Comparison of ENCODE assay signal across 8 cellular contexts in genomic region chr2:158968396-158969161, GRCh38. TPM values are rescaled to one million over a fixed set of nuclear protein-coding genes. Genes with fewer than 3 reads are reported as not detected.
DNase-seq lines count a peak whose midpoint lies in the region; ATAC-seq, FAIRE-seq and TF ChIP-seq lines count a peak whose summit lies in the region.

TSS of gene TANC1 (plus strand) at chr2:158968640. CDS start at chr2:159065911, 97,271 bp downstream.

- peak within 1 kb of the TSS; percentile 94 for H3K4me2 ChIP-seq in endothelial cell of umbilical vein (ENCODE audit: insufficient read depth, low read length)

- H2AFZ ChIP-seq in endothelial cell of umbilical vein (ENCODE audit: low read depth, low read length): peak within 1 kb of the TSS; percentile 51

- H3K4me1 Mint-ChIP-seq in activated CD8-positive, alpha-beta memory T cell treated with anti-CD3 and anti-CD28 coated beads, Interleukin-2, amount 10 ng/mL, durations not matched to agents 7 days and 5 days: peaks cover 16% of the 10 kb centered on the region

- H3K36me3 Mint-ChIP-seq in activated CD8-positive, alpha-beta memory T cell treated with anti-CD3 and anti-CD28 coated beads, Interleukin-2, amount 10 ng/mL, durations not matched to agents 7 days and 5 days: no peaks in the 10 kb centered on the region

- H3K79me2 ChIP-seq in endothelial cell of umbilical vein (ENCODE audit: control insufficient read depth, insufficient read depth, low read length): peaks cover 50% of the 10 kb centered on the region

- CTCF ChIA-PET in activated CD8-positive, alpha-beta memory T cell treated with anti-CD3 and anti-CD28 coated beads, Interleukin-2, amount 10 ng/mL, durations not matched to agents 7 days and 5 days (lab: Charles Lee): no interaction called here
- CTCF ChIA-PET in endothelial cell of umbilical vein (lab: Charles Lee): interaction anchor here (0.8 to 3.8 kb wide), 9 partner anchors 8 to 200 kb away, joined by 3 to 40 read pairs (median 5); no protein-coding TSS in a partner anchor

- peak; percentile 92 for ATAC-seq in GM19455 (IDR thresholded peaks at IDR 0.05; ENCODE audit: unreplicated experiment)
- ATAC-seq in HG03558 (IDR thresholded peaks at IDR 0.05; ENCODE audit: extremely low read depth, unreplicated experiment): peak; percentile 67
- peak; percentile 93 for ATAC-seq in activated CD8-positive, alpha-beta memory T cell treated with anti-CD3 and anti-CD28 coated beads, Interleukin-2, amount 10 ng/mL, durations not matched to agents 7 days and 5 days

- peaks cover 13% of the 10 kb centered on the region for H4K20me1 ChIP-seq in endothelial cell of umbilical vein (replicated peaks; ENCODE audit: control insufficient read depth, extremely low read depth, insufficient read depth, low read length)

- H3K4me1 ChIP-seq in endothelial cell of umbilical vein (ENCODE audit: control insufficient read depth, extremely low read depth, insufficient read depth, low read length) (peaks cover 36% of the 10 kb centered on the region), mesodermal cell (ENCODE audit: control insufficient read depth, insufficient read depth, low read length, poor library complexity, severe bottlenecking) (peaks cover 42% of the 10 kb centered on the region)

- FAIRE-seq in endothelial cell of umbilical vein (lab: Jason Lieb, UNC): peak; percentile 93

- H3K4me3 Mint-ChIP-seq in activated CD8-positive, alpha-beta memory T cell treated with anti-CD3 and anti-CD28 coated beads, Interleukin-2, amount 10 ng/mL, durations not matched to agents 7 days and 5 days: peak within 1 kb of the TSS; percentile 57

- POLR2A ChIA-PET in endothelial cell of umbilical vein (lab: Charles Lee): interaction anchor here (0.7 to 1.1 kb wide), 2 partner anchors 13 to 62 kb away, joined by 3 to 4 read pairs; no protein-coding TSS in a partner anchor

- H3K27ac ChIP-seq in endothelial cell of umbilical vein (ENCODE audit: insufficient read depth, low read depth, low read length) (peak within 1 kb of the TSS; percentile 75), mesodermal cell (ENCODE audit: low read depth, low read length, severe bottlenecking) (peak within 1 kb of the TSS; percentile 97)

- no peaks in the 10 kb centered on the region for H3K27me3 ChIP-seq in endothelial cell of umbilical vein (ENCODE audit: control insufficient read depth in 2 of 2, insufficient read depth in 2 of 2, low read length in 2 of 2)

- H3K9me1 ChIP-seq in endothelial cell of umbilical vein (replicated peaks; ENCODE audit: control insufficient read depth, extremely low read depth, insufficient read depth, low read length): no peaks in the 10 kb centered on the region

- dilution Hi-C loops in endothelial cell of umbilical vein (cut with MboI; ENCODE audit: extremely low pct_ligation_motif_present, low sequenced_read_pairs): no loop called here

- H3K36me3 ChIP-seq in endothelial cell of umbilical vein (ENCODE audit: control insufficient read depth in 2 of 2, extremely low read depth in 1 of 2, insufficient read depth in 2 of 2, low read length in 2 of 2) (no peaks in the 10 kb centered on the region), mesodermal cell (ENCODE audit: control insufficient read depth, insufficient read depth, low read length) (peaks cover 10% of the 10 kb centered on the region)

- 0% methylated on average over 69 to 71 of the region's 92 CpGs for WGBS in mesodermal cell (ENCODE audit: insufficient coverage in 2 of 2), 2 experiments

- H3K27me3 Mint-ChIP-seq in activated CD8-positive, alpha-beta memory T cell treated with anti-CD3 and anti-CD28 coated beads, Interleukin-2, amount 10 ng/mL, durations not matched to agents 7 days and 5 days: peaks cover 79% of the 10 kb centered on the region

- peak; percentile 5 for DNase-seq in CMK (ENCODE audit: low read depth)
- DNase-seq in NCI-H82 (lab: John Stamatoyannopoulos, UW): peak; percentile 96
- DNase-seq in activated CD8-positive, alpha-beta memory T cell treated with anti-CD3 and anti-CD28 coated beads, Interleukin-2, amount 10 ng/mL, durations not matched to agents 7 days and 5 days: peak; percentile 64
- peak; percentile 90 for DNase-seq in endothelial cell of umbilical vein (ENCODE audit: low read depth, low spot score)
- DNase-seq in stimulated activated CD8-positive, alpha-beta memory T cell treated with anti-CD3 and anti-CD28 coated beads, Interleukin-4, amount 100 ng/mL, for 24 hours (ENCODE audit: low read depth): peak; percentile 42

- TF ChIP-seq POLR2A in endothelial cell of umbilical vein (IDR thresholded peaks at IDR 0.05; ENCODE audit: low read depth, low read length): peak; percentile 96

- intact Hi-C loops in endothelial cell of umbilical vein (cut with micrococcal nuclease): loop anchor here (1.0 kb wide), 4 partner anchors 14 to 67 kb away; no protein-coding TSS in a partner anchor

- peak within 1 kb of the TSS; percentile 87 for H3K9ac ChIP-seq in endothelial cell of umbilical vein (replicated peaks; ENCODE audit: extremely low read depth, insufficient read depth, low read length)

- no peak within 1 kb of the TSS for H3K27ac Mint-ChIP-seq in activated CD8-positive, alpha-beta memory T cell treated with anti-CD3 and anti-CD28 coated beads, Interleukin-2, amount 10 ng/mL, durations not matched to agents 7 days and 5 days

- TF ChIP-seq CTCF in endothelial cell of umbilical vein (IDR thresholded peaks at IDR 0.05; ENCODE audit: extremely low read depth in 1 of 2, insufficient read depth in 1 of 2, low read depth in 1 of 2, low read length in 2 of 2): no peak

- H3K9me3 Mint-ChIP-seq in activated CD8-positive, alpha-beta memory T cell treated with anti-CD3 and anti-CD28 coated beads, Interleukin-2, amount 10 ng/mL, durations not matched to agents 7 days and 5 days (ENCODE audit: low read depth): no peaks in the 10 kb centered on the region

- H3K4me3 ChIP-seq in endothelial cell of umbilical vein (replicated peaks in 1 of 3; ENCODE audit: insufficient read depth in 1 of 3, low read depth in 1 of 3, low read length in 3 of 3) (peak within 1 kb of the TSS; percentile 80 to 89 (median 89)), mesodermal cell (ENCODE audit: extremely low read depth, insufficient read depth, low read length, poor library complexity, severe bottlenecking) (peak within 1 kb of the TSS; percentile 99)

- H3K9me3 ChIP-seq in endothelial cell of umbilical vein (replicated peaks; ENCODE audit: control insufficient read depth, insufficient read depth, low read length): no peaks in the 10 kb centered on the region
- H3K9me3 ChIP-seq in mesodermal cell (ENCODE audit: control insufficient read depth, low read length): no peaks in the 10 kb centered on the region

- BruUV-seq in endothelial cell of umbilical vein (replicated peaks; lab: Mats Ljungman, UMichigan): no TSS peak

TF ChIP-seq in endothelial cell of umbilical vein, 7 proteins besides CTCF, POLR2A, EP300 and RAD21:
- TF ChIP-seq MAX (IDR thresholded peaks at IDR 0.05; ENCODE audit: insufficient read depth, insufficient read length) (peak; percentile 17), POLR2AphosphoS5 (IDR thresholded peaks at IDR 0.05; ENCODE audit: insufficient read depth, low read depth, low read length) (peak; percentile 97), MYC (IDR thresholded peaks at IDR 0.05; ENCODE audit: low read depth, low read length) (no peak), EZH2 (IDR thresholded peaks at IDR 0.05; ENCODE audit: borderline replicate concordance, low read depth, low read length, severe bottlenecking) (no peak)

RNA-seq across cellular contexts. Expression of gene TANC1, which starts in this region (rescaled TPM):
- total RNA-seq in activated CD8-positive, alpha-beta memory T cell treated with anti-CD3 and anti-CD28 coated beads, Interleukin-2, amount 10 ng/mL, durations not matched to agents 7 days and 5 days: under 1 TPM; 0.16 to 0.20 TPM
- total RNA-seq in endothelial cell of umbilical vein: 86.3 and 99.4 TPM in 2 replicates
- 52.2 and 58.9 TPM in 2 replicates for polyA plus RNA-seq in endothelial cell of umbilical vein
- polyA plus RNA-seq in endothelial cell of umbilical vein (2011; cell fraction: cytosol; rRNA removed): 38.4 and 43.3 TPM in 2 replicates
- polyA plus RNA-seq in endothelial cell of umbilical vein (2011; cell fraction: nucleus; rRNA removed): 342 and 357 TPM in 2 replicates
- 36.0 and 42.9 TPM in 2 replicates for polyA plus RNA-seq in endothelial cell of umbilical vein (2012)
- polyA minus RNA-seq in endothelial cell of umbilical vein: 200 and 209 TPM in 2 replicates
- 28.9 TPM for polyA minus RNA-seq in endothelial cell of umbilical vein (2011; cell fraction: cytosol; rRNA and poly(A)+ RNA removed)
- 300 and 392 TPM in 2 replicates for polyA minus RNA-seq in endothelial cell of umbilical vein (2011; cell fraction: nucleus; rRNA and poly(A)+ RNA removed)
- polyA plus RNA-seq in mesodermal cell (2013, experiment 1 of 2): 29.1 TPM
- 24.1 TPM for polyA plus RNA-seq in mesodermal cell (2013, experiment 2 of 2)

Comparison
In these comparisons a context has a peak if more than half of its experiments do, and no peak if none do; other contexts are left out.
1. Peak in every context shown above with its lines: DNase-seq, ATAC-seq, H3K4me3 ChIP-seq and H3K27ac ChIP-seq.
2. RNA of gene TANC1 (total RNA-seq): 86.3 to 99.4 TPM in endothelial cell of umbilical vein; 0.16 to 0.20 TPM in activated CD8-positive, alpha-beta memory T cell treated with anti-CD3 and anti-CD28 coated beads, Interleukin-2, amount 10 ng/mL, durations not matched to agents 7 days and 5 days; every median in the first group is over 10 times any median in the second.
3. Peak in DNase-seq and ATAC-seq in activated CD8-positive, alpha-beta memory T cell treated with anti-CD3 and anti-CD28 coated beads, Interleukin-2, amount 10 ng/mL, durations not matched to agents 7 days and 5 days; RNA of the gene not detected or under 1 TPM.
4. DNase-seq: peak in every context shown above with its lines; median percentile 96 in NCI-H82; 90 in endothelial cell of umbilical vein; 64 in activated CD8-positive, alpha-beta memory T cell treated with anti-CD3 and anti-CD28 coated beads, Interleukin-2, amount 10 ng/mL, durations not matched to agents 7 days and 5 days; 42 in stimulated activated CD8-positive, alpha-beta memory T cell treated with anti-CD3 and anti-CD28 coated beads, Interleukin-4, amount 100 ng/mL, for 24 hours; 5 in CMK.